Comparison of ENCODE assay signal across 11 cellular contexts in genomic region chr14:61329478-61330051, GRCh38. TPM values are rescaled to one million over a fixed set of nuclear protein-coding genes. Genes with fewer than 3 reads are reported as not detected.
DNase-seq lines count a peak whose midpoint lies in the region; ATAC-seq and TF ChIP-seq lines count a peak whose summit lies in the region.
"Had no signal": no experiment of that assay in that cellular context is flagged by ENCODE, and none has a peak within 500 bp of the region (broad histone marks: within the 10 kb centered on the region; RNA-seq: fewer than 3 reads in every experiment).

No MANE protein-coding gene starts in this region.

- intact Hi-C loops in activated CD8-positive, alpha-beta T cell treated with anti-CD3 and anti-CD28 coated beads for 36 hours (cut with micrococcal nuclease) = loop anchor here (2.0 to 10.0 kb wide), 2 partner anchors 15 to 365 kb away; partner anchors contain the start of gene HIF1A

- H3K14ac ChIP-seq in neuronal stem cell (ENCODE audit: low read length) = no peak overlapping the region

- ATAC-seq in GM18498 (IDR thresholded peaks at IDR 0.05; ENCODE audit: unreplicated experiment) (peak; percentile 68), HG02798 (IDR thresholded peaks at IDR 0.05; ENCODE audit: poor library complexity, unreplicated experiment) (peak; percentile 63), GM21737 (IDR thresholded peaks at IDR 0.05; ENCODE audit: unreplicated experiment) (no peak)
- peak; percentile 14 for ATAC-seq in activated CD8-positive, alpha-beta T cell treated with anti-CD3 and anti-CD28 coated beads for 36 hours

- no peak overlapping the region for H2AK5ac ChIP-seq in neuronal stem cell (ENCODE audit: low read depth, low read length)

- no peaks in the 10 kb centered on the region for H3K27me3 Mint-ChIP-seq in activated CD8-positive, alpha-beta T cell treated with anti-CD3 and anti-CD28 coated beads for 36 hours

- H3K79me1 ChIP-seq in neuronal stem cell (ENCODE audit: low read depth, low read length) = no peaks in the 10 kb centered on the region

- peaks cover 2% of the 10 kb centered on the region for H3K9me3 Mint-ChIP-seq in activated CD8-positive, alpha-beta T cell treated with anti-CD3 and anti-CD28 coated beads for 36 hours

- H3K4me1 ChIP-seq in neuronal stem cell (ENCODE audit: control insufficient read depth in 2 of 2, insufficient read depth in 1 of 2, low read depth in 1 of 2, low read length in 2 of 2) (peaks cover 0 to 9% of the 10 kb centered on the region in 2 donors), MM.1S (ENCODE audit: low read length) (no peaks in the 10 kb centered on the region)

- no peak for TF ChIP-seq CTCF in activated CD8-positive, alpha-beta T cell treated with anti-CD3 and anti-CD28 coated beads for 36 hours (IDR thresholded peaks at IDR 0.05)
- no peak for TF ChIP-seq CTCF in MM.1S (IDR thresholded peaks at IDR 0.05; ENCODE audit: low read length)

- H3K4me3 ChIP-seq in neuronal stem cell (ENCODE audit: low read length in 2 of 2) (no peak overlapping the region), MM.1S (ENCODE audit: low read length) (no peak overlapping the region)

- H3K36me3 ChIP-seq in neuronal stem cell (replicated peaks in 1 of 2; ENCODE audit: control insufficient read depth in 2 of 2, insufficient read depth in 2 of 2, low read length in 2 of 2) (no peaks in the 10 kb centered on the region), MM.1S (replicated peaks; ENCODE audit: insufficient read depth, low read length) (no peaks in the 10 kb centered on the region)

- peak overlapping the region; percentile 93 for H3K27ac Mint-ChIP-seq in activated CD8-positive, alpha-beta T cell treated with anti-CD3 and anti-CD28 coated beads for 36 hours

- H3K27me3 ChIP-seq in neuronal stem cell (ENCODE audit: control insufficient read depth in 3 of 3, insufficient read depth in 3 of 3, low read depth in 1 of 3, low read length in 3 of 3) (peaks cover 0 to 12% (median 0%) of the 10 kb centered on the region in 3 experiments), MM.1S (replicated peaks; ENCODE audit: insufficient read depth, low read length) (no peaks in the 10 kb centered on the region)

- CTCF ChIA-PET in activated CD8-positive, alpha-beta T cell treated with anti-CD3 and anti-CD28 coated beads for 36 hours (lab: Charles Lee) = no interaction called here

- POLR2A ChIA-PET in activated CD8-positive, alpha-beta T cell treated with anti-CD3 and anti-CD28 coated beads for 36 hours (lab: Charles Lee) = interaction anchor here (0.6 to 7.6 kb wide), 6 partner anchors 7 to 76 kb away, joined by 3 to 116 read pairs (median 8); partner anchors contain the start of gene PRKCH

- H3K4me2 ChIP-seq in neuronal stem cell (ENCODE audit: insufficient read depth, low read length, poor library complexity, severe bottlenecking) (no peak overlapping the region), MM.1S (ENCODE audit: low read depth, low read length) (no peak overlapping the region)

- H2AFZ ChIP-seq in neuronal stem cell (ENCODE audit: low read length) (no peak overlapping the region), MM.1S (ENCODE audit: low read length) (no peak overlapping the region)

- no peak overlapping the region for H3K9ac ChIP-seq in neuronal stem cell (ENCODE audit: low read depth, low read length, poor library complexity)
- H3K9ac ChIP-seq in MM.1S (ENCODE audit: low read length) = no peak overlapping the region

- WGBS in neuronal stem cell (ENCODE audit: extremely low coverage in 2 of 2, insufficient read length in 2 of 2, insufficient replicate concordance in 1 of 2), 2 donors = no CpG with 5 or more reads among the region's 8 CpGs

- H4K8ac ChIP-seq in neuronal stem cell (ENCODE audit: low read depth, low read length) = no peak overlapping the region

- no peak overlapping the region for H2BK15ac ChIP-seq in neuronal stem cell (ENCODE audit: low read length)

- H3K4me3 Mint-ChIP-seq in activated CD8-positive, alpha-beta T cell treated with anti-CD3 and anti-CD28 coated beads for 36 hours = peak overlapping the region; percentile 99
- H3K4me3 Mint-ChIP-seq: H9 had no signal

- no peak overlapping the region for H3K4ac ChIP-seq in neuronal stem cell (ENCODE audit: low read length)

- H2BK120ac ChIP-seq in neuronal stem cell (ENCODE audit: low read depth, low read length) = no peak overlapping the region

- H4K91ac ChIP-seq in neuronal stem cell (ENCODE audit: low read depth, low read length, poor library complexity) = no peak overlapping the region

- peaks cover 69% of the 10 kb centered on the region for H3K36me3 Mint-ChIP-seq in activated CD8-positive, alpha-beta T cell treated with anti-CD3 and anti-CD28 coated beads for 36 hours (ENCODE audit: low read depth)

- no peaks in the 10 kb centered on the region for H3K9me2 ChIP-seq in MM.1S (replicated peaks; ENCODE audit: insufficient read depth, low read length)

- H3K4me1 Mint-ChIP-seq in activated CD8-positive, alpha-beta T cell treated with anti-CD3 and anti-CD28 coated beads for 36 hours (ENCODE audit: low read depth) = peaks cover 80% of the 10 kb centered on the region

- H3K79me2 ChIP-seq in MM.1S (ENCODE audit: low read length) = no peaks in the 10 kb centered on the region

- no peaks in the 10 kb centered on the region for H3F3A ChIP-seq in MM.1S (ENCODE audit: insufficient read depth, low read length)

- H3K9me3 ChIP-seq in neuronal stem cell (replicated peaks in 1 of 2; ENCODE audit: control insufficient read depth in 2 of 2, insufficient read depth in 1 of 2, low read depth in 1 of 2, low read length in 2 of 2) (no peaks in the 10 kb centered on the region), MM.1S (replicated peaks; ENCODE audit: insufficient read depth, low read length) (no peaks in the 10 kb centered on the region)

- no peak overlapping the region for H2BK12ac ChIP-seq in neuronal stem cell (ENCODE audit: low read length)

- peak; percentile 42 for DNase-seq in activated CD8-positive, alpha-beta T cell treated with anti-CD3 and anti-CD28 coated beads for 36 hours
- DNase-seq in neuronal stem cell (ENCODE audit: low spot score) (no peak), MM.1S (no peak), NCI-H2107 (lab: John Stamatoyannopoulos, UW) (no peak), RPMI8226 (no peak)
- DNase-seq: activated CD4-positive, alpha-beta T cell treated with anti-CD3 and anti-CD28 coated beads, Interleukin-2, amount 50 U/mL, for 48 hours; dermis blood vessel endothelial cell; H9 had no signal

- H3K18ac ChIP-seq in neuronal stem cell (ENCODE audit: low read length) = peak overlapping the region; percentile 53

- H3K27ac ChIP-seq in neuronal stem cell (replicated peaks; ENCODE audit: low read length) (no peak overlapping the region), MM.1S (ENCODE audit: low read length) (no peak overlapping the region)

- H2BK5ac ChIP-seq in neuronal stem cell (ENCODE audit: low read length) = no peak overlapping the region

- H3K23ac ChIP-seq in neuronal stem cell (ENCODE audit: low read depth, low read length, poor library complexity) = no peak overlapping the region

- no peaks in the 10 kb centered on the region for H4K20me1 ChIP-seq in MM.1S (ENCODE audit: insufficient read depth, low read length)

RNA-seq across cellular contexts. Expression of gene PRKCH, which starts 8.2 kb away (rescaled TPM):
- total RNA-seq in activated CD8-positive, alpha-beta T cell treated with anti-CD3 and anti-CD28 coated beads for 36 hours = 100 to 1,000 TPM; 193 to 194 TPM
- polyA plus RNA-seq in neuronal stem cell (2013, experiment 1 of 2) = 0.99 TPM
- 1.2 TPM for polyA plus RNA-seq in neuronal stem cell (2013, experiment 2 of 2)

RNA-seq across cellular contexts. Expression of gene TMEM30B, which starts 48.4 kb away (rescaled TPM):
- 1 to 10 TPM; 1.7 to 1.8 TPM for total RNA-seq in activated CD8-positive, alpha-beta T cell treated with anti-CD3 and anti-CD28 coated beads for 36 hours
- polyA plus RNA-seq in neuronal stem cell (2013, experiment 1 of 2) = 0.03 TPM
- polyA plus RNA-seq in neuronal stem cell (2013, experiment 2 of 2) = 0.06 TPM
